In genomic region chr12:117041798-117042170, GRCh38 we compare ENCODE assay signal across 22 cellular contexts. TPM values are rescaled to one million over a fixed set of nuclear protein-coding genes. Genes with fewer than 3 reads are reported as not detected.
A peak's percentile ranks its signal among the peaks of the same experiment; 100 is the strongest.
DNase-seq lines count a peak whose midpoint lies in the region; ATAC-seq, FAIRE-seq and TF ChIP-seq lines count a peak whose summit lies in the region.
"Had no signal": no experiment of that assay in that cellular context is flagged by ENCODE, and none has a peak within 500 bp of the region (broad histone marks: within the 10 kb centered on the region; RNA-seq: fewer than 3 reads in every experiment).

No MANE protein-coding gene starts in this region.

- H3K9me1 ChIP-seq in K562 (ENCODE audit: control insufficient read depth, insufficient read depth, low read length) = no peaks in the 10 kb centered on the region

- no peak for TF ChIP-seq EP300 in K562 (IDR thresholded peaks at IDR 0.05; ENCODE audit: low read length)

- no peak for TF ChIP-seq POLR2A in K562 (conservative IDR thresholded peaks at IDR 0.05)

- peak overlapping the region; percentile 32 for H2AK5ac ChIP-seq in neuronal stem cell (ENCODE audit: low read depth, low read length)

- H3K23ac ChIP-seq in neuronal stem cell (ENCODE audit: low read depth, low read length, poor library complexity) = peak overlapping the region; percentile 75

- no peaks in the 10 kb centered on the region for H3K79me1 ChIP-seq in neuronal stem cell (ENCODE audit: low read depth, low read length)

- no peak overlapping the region for H3K4me3 ChIP-seq in right atrium auricular region
- H3K4me3 ChIP-seq in K562 = no peak overlapping the region
- H3K4me3 ChIP-seq in neuronal stem cell (ENCODE audit: low read length in 2 of 2) = no peak overlapping the region
- H3K4me3 ChIP-seq: GM23338, HAP-1 had no signal

- ATAC-seq in Right ventricle myocardium superior (ENCODE audit: poor library complexity) = no peak
- no peak for ATAC-seq in K562
- ATAC-seq: GM23338 had no signal

- H3K36me3 ChIP-seq in right atrium auricular region = no peaks in the 10 kb centered on the region
- H3K36me3 ChIP-seq in K562 (ENCODE audit: control insufficient read depth, insufficient read depth, low read length) = peaks cover 6% of the 10 kb centered on the region; the same call in 2 of the 3 replicates
- peaks cover 0 to 2% of the 10 kb centered on the region in 2 donors for H3K36me3 ChIP-seq in neuronal stem cell (replicated peaks in 1 of 2; ENCODE audit: control insufficient read depth in 2 of 2, insufficient read depth in 2 of 2, low read length in 2 of 2)
- H3K36me3 ChIP-seq: HAP-1 had no signal

- no TSS peak for BruUV-seq in K562 (replicated peaks; lab: Mats Ljungman, UMichigan)

- CTCF ChIA-PET in K562 (lab: Yijun Ruan, JAX; ENCODE audit: low intra/inter-chr PET ratio) = interaction anchor here (1.2 kb wide), 1 partner anchor 16 kb away, joined by 3 read pairs; no protein-coding TSS in a partner anchor

- H3K18ac ChIP-seq in neuronal stem cell (ENCODE audit: low read length) = no peak overlapping the region

- H3K27me3 ChIP-seq in right atrium auricular region = no peaks in the 10 kb centered on the region
- H3K27me3 ChIP-seq in K562 (ENCODE audit: control insufficient read depth in 2 of 2, insufficient read depth in 2 of 2, low read length in 2 of 2) = no peaks in the 10 kb centered on the region
- no peaks in the 10 kb centered on the region for H3K27me3 ChIP-seq in neuronal stem cell (ENCODE audit: control insufficient read depth in 3 of 3, insufficient read depth in 3 of 3, low read depth in 1 of 3, low read length in 3 of 3)

- H3K4me2 ChIP-seq in K562 (ENCODE audit: insufficient read depth, low read length) = peak overlapping the region; percentile 79
- no peak overlapping the region for H3K4me2 ChIP-seq in neuronal stem cell (ENCODE audit: insufficient read depth, low read length, poor library complexity, severe bottlenecking)
- H3K4me2 ChIP-seq: GM23338 had no signal

- H4K20me1 ChIP-seq in K562 (replicated peaks; ENCODE audit: control insufficient read depth, insufficient read depth, low read length) = no peaks in the 10 kb centered on the region

- H2AFZ ChIP-seq in K562 (ENCODE audit: low read depth, low read length) (peak overlapping the region; percentile 36; the same call in 1 of the 2 replicates), neuronal stem cell (ENCODE audit: low read length) (no peak overlapping the region)
- H2AFZ ChIP-seq: GM23338 had no signal

- DNase-seq in right atrium auricular region (ENCODE audit: low spot score) (no peak), Right ventricle myocardium superior (no peak), K562 (ENCODE audit: extremely low read depth in 1 of 4, low spot score in 3 of 4) (no peak), neuronal stem cell (ENCODE audit: low spot score) (no peak), epidermal melanocyte (ENCODE audit: insufficient read length, low spot score) (no peak), AG08395 (ENCODE audit: low spot score) (no peak)
- DNase-seq in activated effector memory CD4-positive, alpha-beta T cell treated with Interleukin-2 at 50 U/mL for 16 hours = no peak
- DNase-seq: HFFc6, Karpas-422, NCI-H1092, NCI-H1417 treated with DMSO at 0.1 percent for 48 hours, NCI-H1694 treated with DMSO at 0.1 percent for 48 hours, NCI-H2081, NCI-H2227 treated with DMSO at 0.1 percent for 48 hours, NCI-H69, RPMI8226, SHP77 treated with DMSO at 0.1 percent for 48 hours had no signal

- H3K27ac ChIP-seq in right atrium auricular region (peak overlapping the region; percentile 52 to 55), K562 (ENCODE audit: extremely low read depth, low read depth, low read length) (peak overlapping the region; percentile 74; the same call in 2 of the 3 replicates), neuronal stem cell (replicated peaks; ENCODE audit: low read length) (no peak overlapping the region)

- H3K79me2 ChIP-seq in K562 (ENCODE audit: control insufficient read depth, insufficient read depth, low read length) = no peaks in the 10 kb centered on the region

- no peak overlapping the region for H2BK5ac ChIP-seq in neuronal stem cell (ENCODE audit: low read length)

- H4K8ac ChIP-seq in neuronal stem cell (ENCODE audit: low read depth, low read length) = no peak overlapping the region

- WGBS in K562 (ENCODE audit: insufficient coverage, low coverage, missing lambda C conversion rate) = 51% methylated on average over 11 of the region's 11 CpGs
- WGBS in neuronal stem cell (ENCODE audit: extremely low coverage in 2 of 2, insufficient read length in 2 of 2, insufficient replicate concordance in 1 of 2), 2 donors = no CpG with 5 or more reads among the region's 11 CpGs

- POLR2A ChIA-PET in K562 (lab: Yijun Ruan, JAX) = interaction anchor here (0.6 to 2.9 kb wide), 6 partner anchors 8 to 23 kb away, joined by 3 to 14 read pairs (median 5); no protein-coding TSS in a partner anchor

- intact Hi-C loops in Right ventricle myocardium superior (cut with DNase I) = no loop called here
- intact Hi-C loops in K562 (cut with micrococcal nuclease) = no loop called here

- in situ Hi-C loops in K562 (cut with MboI) = no loop called here

- TF ChIP-seq RAD21 in K562 (CRISPR knock-in tag; conservative IDR thresholded peaks at IDR 0.05 in 1 of 2, IDR thresholded peaks at IDR 0.05 in 1 of 2) = no peak

- H3K4me1 ChIP-seq in right atrium auricular region (peaks cover 0 to 23% of the 10 kb centered on the region in 2 donors), K562 (replicated peaks in 1 of 2; ENCODE audit: control insufficient read depth in 2 of 2, insufficient read depth in 2 of 2, low read length in 2 of 2) (peaks cover 49 to 82% of the 10 kb centered on the region in 2 experiments), neuronal stem cell (ENCODE audit: control insufficient read depth in 2 of 2, insufficient read depth in 1 of 2, low read depth in 1 of 2, low read length in 2 of 2) (peaks cover 13 to 18% of the 10 kb centered on the region in 2 donors)
- H3K4me1 ChIP-seq: HAP-1 had no signal

- no peak overlapping the region for H4K91ac ChIP-seq in neuronal stem cell (ENCODE audit: low read depth, low read length, poor library complexity)

- no peak overlapping the region for H2BK15ac ChIP-seq in neuronal stem cell (ENCODE audit: low read length)

- TF ChIP-seq CTCF in right atrium auricular region (IDR thresholded peaks at IDR 0.05) (no peak), K562 (IDR thresholded peaks at IDR 0.05 in 2 of 3, conservative IDR thresholded peaks at IDR 0.05 in 1 of 3; ENCODE audit: insufficient read depth in 2 of 3, low read depth in 1 of 3, low read length in 3 of 3) (no peak)

- H2BK120ac ChIP-seq in neuronal stem cell (ENCODE audit: low read depth, low read length) = no peak overlapping the region

- no peak for FAIRE-seq in K562 (lab: Jason Lieb, UNC)
- FAIRE-seq: A204.1, D721Med, GM18507 had no signal

- H3K9me3 ChIP-seq in right atrium auricular region (no peaks in the 10 kb centered on the region), K562 (replicated peaks; ENCODE audit: control insufficient read depth, insufficient read depth, low read depth, low read length) (no peaks in the 10 kb centered on the region), neuronal stem cell (replicated peaks in 1 of 2; ENCODE audit: control insufficient read depth in 2 of 2, insufficient read depth in 1 of 2, low read depth in 1 of 2, low read length in 2 of 2) (peaks cover 0 to 1% of the 10 kb centered on the region in 2 donors)
- H3K9me3 ChIP-seq: HAP-1 had no signal

- H3K9ac ChIP-seq in K562 (ENCODE audit: insufficient read depth in 1 of 2, low read depth in 2 of 2, low read length in 2 of 2) (peak overlapping the region; percentile 25 to 53; a peak in 3 of 4 replicates), neuronal stem cell (ENCODE audit: low read depth, low read length, poor library complexity) (peak overlapping the region; percentile 61)

- H3K4ac ChIP-seq in neuronal stem cell (ENCODE audit: low read length) = no peak overlapping the region

- H2BK12ac ChIP-seq in neuronal stem cell (ENCODE audit: low read length) = no peak overlapping the region

- H3K14ac ChIP-seq in neuronal stem cell (ENCODE audit: low read length) = peak overlapping the region; percentile 75

TF ChIP-seq in K562, 482 proteins besides CTCF, POLR2A, EP300 and RAD21 (continues in another document):
- 0 out of 2 replicates have a peak, but pooled peaks have one; percentile 29 for TF ChIP-seq LCOR (CRISPR knock-in tag; IDR thresholded peaks at IDR 0.05)

RNA-seq across cellular contexts. Expression of gene TESC, which starts 57.4 kb away (rescaled TPM):
- total RNA-seq in right atrium auricular region (10 to 100 TPM; 31.2 to 36.2 TPM), Right ventricle myocardium superior (93.6 TPM), K562 (2014; rRNA removed) (25.2 and 30.4 TPM in 2 replicates), K562 (2014; rRNA removed; fragmentation: Illumina TruSeq; extraction: Trizol) (11.5 and 13.4 TPM in 2 replicates), K562 (2015; rRNA removed; fragmentation: Illumina TruSeq; extraction: Trizol) (11.6 and 12.6 TPM in 2 replicates), K562 (2021) (28.9 and 31.6 TPM in 2 replicates)
- 16.2 and 42.2 TPM in 2 replicates for total RNA-seq in K562 (2011; cell fraction: chromatin; rRNA removed; ENCODE audit: low replicate concordance)
- total RNA-seq in K562 (2011; cell fraction: nucleolus; rRNA removed) = 30.9 and 35.9 TPM in 2 replicates
- 12.6 and 19.2 TPM in 2 replicates for total RNA-seq in K562 (2011; cell fraction: nucleoplasm; rRNA removed)
- polyA plus RNA-seq in K562 (2011; rRNA removed) (21.7 and 25.3 TPM in 2 replicates), K562 (2014; fragmentation: Illumina TruSeq; extraction: Trizol) (17.8 and 20.7 TPM in 2 replicates), K562 (2014; fragmentation: Nextera tagmentation; extraction: Ambion mirVana) (1 to 10 TPM in 1 of 2 experiments, under 1 TPM in 1; 0.96 to 2.0 TPM), K562 (2014; rRNA removed) (31.8 and 32.9 TPM in 2 replicates)
- 27.4 and 44.2 TPM in 2 replicates for polyA plus RNA-seq in K562 (2011; cell fraction: cytosol; rRNA removed)
- 24.7 and 34.1 TPM in 2 replicates for polyA plus RNA-seq in K562 (2011; cell fraction: nucleus; rRNA removed)
- 14.6 and 21.7 TPM in 2 replicates for polyA plus RNA-seq in K562 (2012)
- polyA minus RNA-seq in K562 (2011; rRNA and poly(A)+ RNA removed) = 9.3 and 10.6 TPM in 2 replicates
- polyA minus RNA-seq in K562 (2011; cell fraction: cytosol; rRNA and poly(A)+ RNA removed) = 7.7 and 8.3 TPM in 2 replicates
- polyA minus RNA-seq in K562 (2011; cell fraction: nucleus; rRNA and poly(A)+ RNA removed) = 18.8 and 20.2 TPM in 2 replicates
- polyA plus RNA-seq in neuronal stem cell (2013, experiment 1 of 2) = 13.2 TPM
- 12.4 TPM for polyA plus RNA-seq in neuronal stem cell (2013, experiment 2 of 2)
- total RNA-seq: HFFc6 had no signal
